ENCODE assay signal across 20 cellular contexts in genomic region chr7:1906087-1906830, GRCh38.
"Had no signal": no experiment of that assay in that cellular context is flagged by ENCODE, and none has a peak within 500 bp of the region (broad histone marks: within the 10 kb centered on the region; RNA-seq: fewer than 3 reads in every experiment).

No MANE protein-coding gene starts in this region.

- H3K27ac Mint-ChIP-seq: activated T-helper 17 cell treated with anti-CD3 and anti-CD28 coated beads, Interleukin-2, amount 50 U/mL, for 72 hours had no signal

- H3K79me2 ChIP-seq: parathyroid adenoma had no signal

- H3K36me3 ChIP-seq: ascending aorta, breast epithelium, colonic mucosa, transverse colon, vagina had no signal

- DNase-seq: activated CD4-positive, alpha-beta T cell treated with anti-CD3 and anti-CD28 coated beads, Interleukin-2, amount 50 U/mL, for 48 hours; activated CD4-positive, CD25-positive, alpha-beta regulatory T cell treated with anti-CD3 and anti-CD28 coated beads, Interleukin-2, amount 50 U/mL, for 72 hours; activated naive CD4-positive, alpha-beta T cell treated with Interleukin-2 at 50 U/mL for 16 hours; colonic mucosa; hippocampal formation; kidney glomerular epithelial cell; midbrain; stimulated activated CD4-positive, alpha-beta T cell treated with anti-CD3 and anti-CD28 coated beads, Interleukin-4, amount 100 ng/mL, for 24 hours; stimulated activated naive CD8-positive, alpha-beta T cell treated with anti-CD3 and anti-CD28 coated beads, Interleukin-15, Interleukin-2, amounts not matched to agents 100 U/mL and 50 U/mL, for 24 hours; T-cell; T-helper 9 cell; transverse colon had no signal

- H3K4me1 ChIP-seq: ascending aorta, breast epithelium, colonic mucosa, esophagus muscularis mucosa, parathyroid adenoma, transverse colon, vagina had no signal

- H3K4me1 Mint-ChIP-seq: activated T-helper 17 cell treated with anti-CD3 and anti-CD28 coated beads, Interleukin-2, amount 50 U/mL, for 72 hours had no signal

- H2AFZ ChIP-seq: parathyroid adenoma had no signal

- H3K27me3 ChIP-seq: ascending aorta, breast epithelium, colonic mucosa, esophagus muscularis mucosa, transverse colon, vagina had no signal

- H3K9me3 Mint-ChIP-seq: activated T-helper 17 cell treated with anti-CD3 and anti-CD28 coated beads, Interleukin-2, amount 50 U/mL, for 72 hours; T-cell had no signal

- H3K4me3 ChIP-seq: ascending aorta, breast epithelium, colonic mucosa, esophagus muscularis mucosa, lung, skin epidermis, transverse colon, vagina had no signal

- H3K27ac ChIP-seq: ascending aorta, breast epithelium, colonic mucosa, esophagus muscularis mucosa, parathyroid adenoma, skin epidermis, transverse colon, vagina had no signal

- H3K4me3 Mint-ChIP-seq: activated T-helper 17 cell treated with anti-CD3 and anti-CD28 coated beads, Interleukin-2, amount 50 U/mL, for 72 hours; T-cell had no signal

- H3K9me3 ChIP-seq: ascending aorta, breast epithelium, colonic mucosa, esophagus muscularis mucosa, transverse colon, vagina had no signal

- ATAC-seq: activated T-helper 17 cell treated with anti-CD3 and anti-CD28 coated beads, Interleukin-2, amount 50 U/mL, for 72 hours; stimulated activated naive CD8-positive, alpha-beta T cell treated with anti-CD3 and anti-CD28 coated beads, Interleukin-15, Interleukin-2, amounts not matched to agents 100 U/mL and 50 U/mL, for 24 hours had no signal

- H3K27me3 Mint-ChIP-seq: activated T-helper 17 cell treated with anti-CD3 and anti-CD28 coated beads, Interleukin-2, amount 50 U/mL, for 72 hours; T-cell had no signal
